8 cellular contexts compared by ENCODE assay signal in the genomic region with DNA sequence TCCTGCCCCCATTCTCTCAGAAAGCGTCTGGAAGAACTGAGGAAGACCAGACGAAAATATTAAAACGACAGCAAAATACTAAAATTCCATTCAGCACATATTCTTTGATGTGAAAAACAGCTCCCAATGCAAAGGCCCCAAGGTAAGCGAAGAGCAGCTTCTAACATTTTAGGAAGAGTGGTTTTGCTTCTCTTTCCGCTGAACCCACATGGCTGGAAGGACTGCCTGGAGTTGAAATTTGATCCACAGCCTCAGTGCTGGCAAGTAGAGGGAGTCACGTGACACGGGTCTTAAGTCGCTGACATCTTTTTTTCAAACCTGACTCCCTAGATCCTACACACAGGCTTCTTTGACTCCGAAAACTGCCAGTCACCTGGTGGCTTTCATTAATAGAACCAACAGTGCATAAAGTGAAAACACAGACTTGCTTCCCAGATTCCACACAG. TPM values are rescaled to one million over a fixed set of nuclear protein-coding genes. Genes with fewer than 3 reads are reported as not detected.
DNase-seq lines count a peak whose midpoint lies in the region; FAIRE-seq and TF ChIP-seq lines count a peak whose summit lies in the region.

FAM13A (minus strand) TSS at position 233 of the 446 bp plus-strand sequence; CDS start at position 12, 221 bp downstream.

- no peaks in the 10 kb centered on the region for H3K36me3 ChIP-seq in spleen

- H3K27me3 ChIP-seq in spleen (replicated peaks in 1 of 7) = no peaks in the 10 kb centered on the region

- H3K9me3 Mint-ChIP-seq in dendritic cell treated with granulocyte-macrophage colony-stimulating factor and Interleukin-4, amounts not matched to agents 40 ng/mL and 50 ng/mL, for 4 days = peaks cover 15% of the 10 kb centered on the region

- FAIRE-seq in GM18507 (lab: Jason Lieb, UNC) (peak; percentile 80), HTR-8/SVneo (lab: Jason Lieb, UNC) (no peak)

- TF ChIP-seq CTCF in 22Rv1 (IDR thresholded peaks at IDR 0.05) (no peak), spleen (IDR thresholded peaks at IDR 0.05 in 8 of 11, conservative IDR thresholded peaks at IDR 0.05 in 3 of 11) (no peak)

- no peaks in the 10 kb centered on the region for H3K36me3 Mint-ChIP-seq in dendritic cell treated with granulocyte-macrophage colony-stimulating factor and Interleukin-4, amounts not matched to agents 40 ng/mL and 50 ng/mL, for 4 days (ENCODE audit: low read depth)

- DNase-seq in GM18507 (ENCODE audit: extremely low spot score, insufficient read length, low read depth) (no peak), HTR-8/SVneo (ENCODE audit: insufficient read length, low spot score) (peak; percentile 43), OCI-M2 (lab: John Stamatoyannopoulos, UW; ENCODE audit: unreplicated experiment) (peak; percentile 41), kidney tubule cell (ENCODE audit: low spot score) (peak; percentile 93), spleen (no peak)
- DNase-seq in stimulated activated CD8-positive, alpha-beta memory T cell treated with anti-CD3 and anti-CD28 coated beads, Interleukin-4, amount 100 ng/mL, for 48 hours = no peak

- peak within 1 kb of the TSS; percentile 20 to 59 (median 31) for H3K4me3 ChIP-seq in spleen

- intact Hi-C loops in dendritic cell treated with granulocyte-macrophage colony-stimulating factor and Interleukin-4, amounts not matched to agents 40 ng/mL and 50 ng/mL, for 4 days (cut with micrococcal nuclease) = no loop called here
- intact Hi-C loops in spleen (cut with DNase I; ENCODE audit: low total_unique reads) = no loop called here

- peak within 1 kb of the TSS; percentile 39 for H3K4me3 Mint-ChIP-seq in dendritic cell treated with granulocyte-macrophage colony-stimulating factor and Interleukin-4, amounts not matched to agents 40 ng/mL and 50 ng/mL, for 4 days

- H3K27ac ChIP-seq in 22Rv1 (peak within 1 kb of the TSS; percentile 82), spleen (peak within 1 kb of the TSS; percentile 9 to 68 (median 48))

- peak within 1 kb of the TSS; percentile 39 for H3K27ac Mint-ChIP-seq in dendritic cell treated with granulocyte-macrophage colony-stimulating factor and Interleukin-4, amounts not matched to agents 40 ng/mL and 50 ng/mL, for 4 days

- H3K27me3 Mint-ChIP-seq in dendritic cell treated with granulocyte-macrophage colony-stimulating factor and Interleukin-4, amounts not matched to agents 40 ng/mL and 50 ng/mL, for 4 days = no peaks in the 10 kb centered on the region

- H3K4me1 Mint-ChIP-seq in dendritic cell treated with granulocyte-macrophage colony-stimulating factor and Interleukin-4, amounts not matched to agents 40 ng/mL and 50 ng/mL, for 4 days (ENCODE audit: low read depth) = peaks cover 33% of the 10 kb centered on the region

- H3K9me3 ChIP-seq in spleen = peaks cover 0 to 4% (median 0%) of the 10 kb centered on the region in 8 donors

- 6 to 14% (median 8%) methylated on average over 9 of the region's 9 CpGs for WGBS in spleen, 5 donors

- H3K4me1 ChIP-seq in spleen = peaks cover 0 to 30% (median 11%) of the 10 kb centered on the region in 6 donors

- TF ChIP-seq POLR2A in spleen (IDR thresholded peaks at IDR 0.05) = no peak

RNA-seq across cellular contexts. Expression of gene FAM13A, which starts in this region (rescaled TPM):
- 10 to 100 TPM; 13.5 to 24.9 (median 23.1) TPM for total RNA-seq in spleen
- 1 to 10 TPM; 2.7 to 2.9 (median 2.7) TPM for polyA plus RNA-seq in spleen

Comparison
In these comparisons a context has a peak if more than half of its experiments do, and no peak if none do; other contexts are left out.
1. DNase-seq: peak in HTR-8/SVneo (single experiment), OCI-M2 (single experiment) and kidney tubule cell (single experiment); none in GM18507 (single experiment), spleen (single experiment) and stimulated activated CD8-positive, alpha-beta memory T cell treated with anti-CD3 and anti-CD28 coated beads, Interleukin-4, amount 100 ng/mL, for 48 hours (single experiment).